ENCODE assay signal across 18 cellular contexts in the genomic region with DNA sequence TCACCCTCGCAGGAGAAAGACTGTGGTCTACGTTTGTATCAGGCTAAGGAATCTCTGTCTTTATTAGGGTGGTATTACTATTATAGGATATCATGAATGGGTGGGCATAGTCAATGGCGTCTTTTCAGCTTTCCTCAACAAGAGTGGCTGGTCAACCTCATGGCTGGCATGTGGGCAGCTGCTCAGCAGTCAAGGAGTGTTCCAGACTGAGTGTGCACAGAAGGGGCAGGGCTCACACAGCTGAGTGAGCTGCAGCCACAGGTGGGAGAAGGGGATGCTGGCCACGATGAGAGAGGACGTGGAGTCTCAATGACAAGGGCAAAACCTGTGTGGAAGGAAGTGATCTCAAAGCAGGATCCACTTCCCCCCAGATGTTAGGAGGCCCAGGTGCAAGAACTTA. TPM values are rescaled to one million over a fixed set of nuclear protein-coding genes. Genes with fewer than 3 reads are reported as not detected.
A peak's percentile ranks its signal among the peaks of the same experiment; 100 is the strongest.
DNase-seq lines count a peak whose midpoint lies in the region; ATAC-seq and TF ChIP-seq lines count a peak whose summit lies in the region.
"Had no signal": no experiment of that assay in that cellular context is flagged by ENCODE, and none has a peak within 500 bp of the region (broad histone marks: within the 10 kb centered on the region; RNA-seq: fewer than 3 reads in every experiment).

No MANE protein-coding gene starts in this region.

- no peak for TF ChIP-seq POLR2A in transverse colon (IDR thresholded peaks at IDR 0.05)

- POLR2A ChIA-PET in CD4-positive, alpha-beta memory T cell (lab: Charles Lee; ENCODE audit: partially characterized antibody): no interaction called here
- POLR2A ChIA-PET in activated CD8-positive, alpha-beta T cell treated with anti-CD3 and anti-CD28 coated beads for 36 hours (lab: Charles Lee): no interaction called here

- WGBS in transverse colon (ENCODE audit: low coverage in 1 of 2), 2 donors: 83 to 92% methylated on average over 2 to 5 of the region's 5 CpGs

- peak overlapping the region in 4 of 7 donors; percentile 30 to 82 (median 56) for H3K27ac Mint-ChIP-seq in CD14-positive monocyte
- H3K27ac Mint-ChIP-seq in CD4-positive, alpha-beta memory T cell: peak overlapping the region in 4 of 7 donors; percentile 22 to 70 (median 50)
- peak overlapping the region; percentile 30 for H3K27ac Mint-ChIP-seq in activated CD8-positive, alpha-beta T cell treated with anti-CD3 and anti-CD28 coated beads for 36 hours
- H3K27ac Mint-ChIP-seq in memory B cell: peak overlapping the region; percentile 67

- no peak for TF ChIP-seq EP300 in transverse colon (IDR thresholded peaks at IDR 0.05; ENCODE audit: low read depth)

- H3K4me1 Mint-ChIP-seq in CD14-positive monocyte (no peaks in the 10 kb centered on the region), memory B cell (peaks cover 18% of the 10 kb centered on the region)
- peaks cover 12 to 34% (median 28%) of the 10 kb centered on the region in 4 donors for H3K4me1 Mint-ChIP-seq in CD4-positive, alpha-beta memory T cell
- H3K4me1 Mint-ChIP-seq in activated CD8-positive, alpha-beta T cell treated with anti-CD3 and anti-CD28 coated beads for 36 hours (ENCODE audit: low read depth): peaks cover 44% of the 10 kb centered on the region

- H3K9me3 Mint-ChIP-seq in CD14-positive monocyte (no peaks in the 10 kb centered on the region), memory B cell (no peaks in the 10 kb centered on the region)
- H3K9me3 Mint-ChIP-seq in CD4-positive, alpha-beta memory T cell: no peaks in the 10 kb centered on the region
- H3K9me3 Mint-ChIP-seq in activated CD8-positive, alpha-beta T cell treated with anti-CD3 and anti-CD28 coated beads for 36 hours: no peaks in the 10 kb centered on the region

- H3K36me3 Mint-ChIP-seq in CD14-positive monocyte (peaks cover 32 to 36% of the 10 kb centered on the region in 2 donors), memory B cell (peaks cover 19% of the 10 kb centered on the region)
- H3K36me3 Mint-ChIP-seq in CD4-positive, alpha-beta memory T cell: peaks cover 26 to 28% of the 10 kb centered on the region in 2 donors
- H3K36me3 Mint-ChIP-seq in activated CD8-positive, alpha-beta T cell treated with anti-CD3 and anti-CD28 coated beads for 36 hours (ENCODE audit: low read depth): peaks cover 45% of the 10 kb centered on the region

- H3K27me3 Mint-ChIP-seq in CD14-positive monocyte (ENCODE audit: low read depth in 3 of 3): peaks cover 0 to 2% (median 1%) of the 10 kb centered on the region in 3 donors
- H3K27me3 Mint-ChIP-seq in CD4-positive, alpha-beta memory T cell: no peaks in the 10 kb centered on the region
- H3K27me3 Mint-ChIP-seq in activated CD8-positive, alpha-beta T cell treated with anti-CD3 and anti-CD28 coated beads for 36 hours: no peaks in the 10 kb centered on the region
- no peaks in the 10 kb centered on the region for H3K27me3 Mint-ChIP-seq in memory B cell

- DNase-seq in CD14-positive monocyte (ENCODE audit: low spot score): no peak
- DNase-seq in CD4-positive, alpha-beta memory T cell: no peak
- no peak for DNase-seq in activated CD8-positive, alpha-beta T cell treated with anti-CD3 and anti-CD28 coated beads for 36 hours
- no peak for DNase-seq in memory B cell (ENCODE audit: low spot score in 2 of 2)
- no peak for DNase-seq in GM13976 (ENCODE audit: low spot score)
- no peak for DNase-seq in NCI-H1417 treated with DMSO at 0.1 percent for 48 hours (lab: John Stamatoyannopoulos, UW)
- DNase-seq in transverse colon: no peak
- DNase-seq: activated CD4-positive, alpha-beta T cell treated with anti-CD3 and anti-CD28 coated beads for 1 hour; activated T-cell treated with anti-CD3 and anti-CD28 coated beads for 4 hours; cortex of kidney; left ventricle myocardium superior; mucosa of descending colon; NCI-H1048; NCI-H2081 treated with DMSO at 0.1 percent for 48 hours; NCI-H446; stimulated activated CD4-positive, alpha-beta T cell treated with anti-CD3 and anti-CD28 coated beads, Interleukin-4, amount 100 ng/mL, for 24 hours had no signal

- no peaks in the 10 kb centered on the region for H3K9me3 ChIP-seq in CD4-positive, alpha-beta memory T cell (ENCODE audit: control insufficient read depth in 1 of 2, low read length in 2 of 2)
- no peaks in the 10 kb centered on the region for H3K9me3 ChIP-seq in transverse colon
- H3K9me3 ChIP-seq: mucosa of descending colon had no signal

- peaks cover 3% of the 10 kb centered on the region for H3K36me3 ChIP-seq in CD4-positive, alpha-beta memory T cell (ENCODE audit: insufficient read depth, low read length)
- no peaks in the 10 kb centered on the region for H3K36me3 ChIP-seq in transverse colon

- no peak for ATAC-seq in activated CD8-positive, alpha-beta T cell treated with anti-CD3 and anti-CD28 coated beads for 36 hours
- ATAC-seq in memory B cell (ENCODE audit: low read depth): no peak
- ATAC-seq: HCT116, left ventricle myocardium superior, mucosa of descending colon had no signal

- H3K4me1 ChIP-seq in CD4-positive, alpha-beta memory T cell (ENCODE audit: insufficient read depth, low read length): peaks cover 7% of the 10 kb centered on the region
- H3K4me1 ChIP-seq in transverse colon: peaks cover 0 to 14% (median 4%) of the 10 kb centered on the region in 4 donors

- in situ Hi-C loops in GM13976 (cut with MboI; ENCODE audit: low sequenced_read_pairs, unreplicated experiment) (no loop called here), transverse colon (cut with MboI; ENCODE audit: low pct_ligation_motif_present in 1 of 4, low pct_unique_long_range_greater_than_20kb in 1 of 4, low sequenced_read_pairs in 3 of 4) (no loop called here)

- intact Hi-C loops in CD14-positive monocyte (cut with micrococcal nuclease) (no loop called here), transverse colon (cut with DNase I; ENCODE audit: low total_unique reads) (loop anchor here (5.0 kb wide), 1 partner anchor 888 kb away; no protein-coding TSS in a partner anchor)
- intact Hi-C loops in CD4-positive, alpha-beta memory T cell (cut with micrococcal nuclease): no loop called here
- intact Hi-C loops in activated CD8-positive, alpha-beta T cell treated with anti-CD3 and anti-CD28 coated beads for 36 hours (cut with micrococcal nuclease): no loop called here

- no peak overlapping the region for H3K27ac ChIP-seq in CD4-positive, alpha-beta memory T cell (ENCODE audit: low read depth, low read length)
- no peak overlapping the region for H3K27ac ChIP-seq in transverse colon
- H3K27ac ChIP-seq: SK-N-MC had no signal

- CTCF ChIA-PET in CD4-positive, alpha-beta memory T cell (lab: Charles Lee; ENCODE audit: partially characterized antibody): interaction anchor here (1.5 kb wide), 1 partner anchor 21 kb away, joined by 3 read pairs; no protein-coding TSS in a partner anchor
- CTCF ChIA-PET in activated CD8-positive, alpha-beta T cell treated with anti-CD3 and anti-CD28 coated beads for 36 hours (lab: Charles Lee): no interaction called here

- no peaks in the 10 kb centered on the region for H3K27me3 ChIP-seq in CD4-positive, alpha-beta memory T cell (ENCODE audit: insufficient read depth, low read length)
- H3K27me3 ChIP-seq in transverse colon: no peaks in the 10 kb centered on the region

- H3K4me3 Mint-ChIP-seq in CD14-positive monocyte (no peak overlapping the region), memory B cell (no peak overlapping the region)
- H3K4me3 Mint-ChIP-seq in CD4-positive, alpha-beta memory T cell: no peak overlapping the region
- no peak overlapping the region for H3K4me3 Mint-ChIP-seq in activated CD8-positive, alpha-beta T cell treated with anti-CD3 and anti-CD28 coated beads for 36 hours

- TF ChIP-seq CTCF in CD14-positive monocyte (IDR thresholded peaks at IDR 0.05) (no peak), GM13976 (IDR thresholded peaks at IDR 0.05; ENCODE audit: borderline replicate concordance, control extremely low read depth, extremely low read depth, insufficient read depth, missing control alignments) (no peak), transverse colon (IDR thresholded peaks at IDR 0.05) (no peak)
- TF ChIP-seq CTCF in activated CD8-positive, alpha-beta T cell treated with anti-CD3 and anti-CD28 coated beads for 36 hours (IDR thresholded peaks at IDR 0.05): no peak

- H3K4me3 ChIP-seq in CD4-positive, alpha-beta memory T cell (ENCODE audit: low read length in 2 of 2): no peak overlapping the region
- no peak overlapping the region for H3K4me3 ChIP-seq in transverse colon
- H3K4me3 ChIP-seq: mucosa of descending colon, SK-N-MC had no signal

RNA-seq across cellular contexts. Expression of gene SLC7A1, which starts 54.7 kb away (rescaled TPM):
- under 1 TPM; 0.89 to 0.92 TPM for polyA plus RNA-seq in CD14-positive monocyte
- 10 to 100 TPM; 38.6 to 42.6 TPM for total RNA-seq in CD4-positive, alpha-beta memory T cell
- polyA plus RNA-seq in CD4-positive, alpha-beta memory T cell: 1 to 10 TPM; 2.8 to 7.0 TPM
- 100 to 1,000 TPM; 119 to 124 TPM for total RNA-seq in activated CD8-positive, alpha-beta T cell treated with anti-CD3 and anti-CD28 coated beads for 36 hours
- 10 to 100 TPM; 10.8 to 21.4 (median 17.9) TPM for total RNA-seq in transverse colon
